Comparison of ENCODE assay signal across 8 cellular contexts in the genomic region with DNA sequence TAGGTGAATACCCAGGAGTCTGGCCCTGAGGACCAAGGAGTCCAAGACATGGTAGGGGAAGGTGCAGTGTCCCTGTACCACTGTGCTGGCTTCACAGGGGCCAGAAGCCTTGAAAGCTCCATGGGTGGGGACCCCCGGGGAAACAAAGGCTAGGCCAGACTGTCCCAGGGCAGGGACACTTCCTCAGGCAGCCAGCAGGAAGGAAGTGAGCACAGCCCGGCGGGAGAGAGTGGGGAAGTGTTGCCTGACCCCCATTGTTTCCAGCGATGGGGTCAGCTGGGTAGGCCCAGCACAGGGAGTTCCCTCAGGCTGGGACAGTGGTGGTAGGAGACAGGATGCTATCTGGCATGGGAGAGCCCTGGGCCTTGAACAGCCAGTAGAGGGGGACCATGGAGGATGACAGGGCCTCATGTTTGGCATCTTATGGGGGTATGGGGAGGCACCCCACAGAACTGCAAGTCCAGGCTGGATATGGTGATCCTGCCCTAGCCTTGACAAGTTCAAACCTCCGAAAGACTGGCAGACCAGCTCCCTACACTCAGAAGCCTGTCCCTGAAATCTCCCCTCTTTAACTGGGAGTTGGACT. TPM values are rescaled to one million over a fixed set of nuclear protein-coding genes. Genes with fewer than 3 reads are reported as not detected.
A peak's percentile ranks its signal among the peaks of the same experiment; 100 is the strongest.
DNase-seq lines count a peak whose midpoint lies in the region; ATAC-seq and TF ChIP-seq lines count a peak whose summit lies in the region.

No MANE protein-coding gene starts in this region.

- H3K27me3 Mint-ChIP-seq in activated CD4-positive, alpha-beta T cell treated with anti-CD3 and anti-CD28 coated beads, Interleukin-2, amount 10 ng/mL, durations not matched to agents 7 days and 5 days: no peaks in the 10 kb centered on the region
- H3K27me3 Mint-ChIP-seq in effector memory CD8-positive, alpha-beta T cell: no peaks in the 10 kb centered on the region

- H3K27ac ChIP-seq in muscle layer of colon (ENCODE audit: low read depth, low read length) (peak overlapping the region; percentile 38), transverse colon (peak overlapping the region; percentile 92 to 94 (median 92))

- DNase-seq in activated CD4-positive, alpha-beta T cell treated with anti-CD3 and anti-CD28 coated beads, Interleukin-2, amount 10 ng/mL, durations not matched to agents 7 days and 5 days: peak; percentile 5
- DNase-seq in activated CD4-positive, alpha-beta T cell treated with anti-CD3 and anti-CD28 coated beads for 48 hours: no peak
- DNase-seq in effector memory CD8-positive, alpha-beta T cell: no peak
- DNase-seq in transverse colon (no peak), NCI-H510A (lab: John Stamatoyannopoulos, UW) (no peak)

- no peak overlapping the region for H3K4me3 Mint-ChIP-seq in activated CD4-positive, alpha-beta T cell treated with anti-CD3 and anti-CD28 coated beads, Interleukin-2, amount 10 ng/mL, durations not matched to agents 7 days and 5 days
- no peak overlapping the region for H3K4me3 Mint-ChIP-seq in effector memory CD8-positive, alpha-beta T cell

- peaks cover 52% of the 10 kb centered on the region for H3K4me1 ChIP-seq in muscle layer of colon (ENCODE audit: insufficient read depth, low read length)
- peaks cover 18 to 60% (median 49%) of the 10 kb centered on the region in 4 donors for H3K4me1 ChIP-seq in transverse colon

- intact Hi-C loops in transverse colon (cut with DNase I; ENCODE audit: low total_unique reads): no loop called here

- H3K27me3 ChIP-seq in muscle layer of colon (ENCODE audit: control insufficient read depth in 1 of 2, insufficient read depth in 2 of 2, low read length in 2 of 2) (no peaks in the 10 kb centered on the region), transverse colon (no peaks in the 10 kb centered on the region)

- in situ Hi-C loops in transverse colon (cut with MboI; ENCODE audit: low pct_ligation_motif_present in 1 of 4, low pct_unique_long_range_greater_than_20kb in 1 of 4, low sequenced_read_pairs in 3 of 4): no loop called here

- WGBS in transverse colon (ENCODE audit: low coverage in 1 of 2), 2 donors: 33 to 67% methylated on average over 1 to 5 of the region's 5 CpGs

- H3K27ac Mint-ChIP-seq in activated CD4-positive, alpha-beta T cell treated with anti-CD3 and anti-CD28 coated beads, Interleukin-2, amount 10 ng/mL, durations not matched to agents 7 days and 5 days: peak overlapping the region; percentile 50
- H3K27ac Mint-ChIP-seq in effector memory CD8-positive, alpha-beta T cell: peak overlapping the region; percentile 41 to 76

- no peak overlapping the region for H3K9ac ChIP-seq in muscle layer of colon (ENCODE audit: low read length)

- H3K4me3 ChIP-seq in muscle layer of colon (ENCODE audit: low read depth in 1 of 2, low read length in 2 of 2) (no peak overlapping the region), transverse colon (no peak overlapping the region)

- peaks cover 43% of the 10 kb centered on the region for H3K4me1 Mint-ChIP-seq in activated CD4-positive, alpha-beta T cell treated with anti-CD3 and anti-CD28 coated beads, Interleukin-2, amount 10 ng/mL, durations not matched to agents 7 days and 5 days
- H3K4me1 Mint-ChIP-seq in effector memory CD8-positive, alpha-beta T cell (ENCODE audit: low read depth in 2 of 2): peaks cover 29 to 36% of the 10 kb centered on the region in 2 donors

- H3K9me3 ChIP-seq in muscle layer of colon (ENCODE audit: low read length) (no peaks in the 10 kb centered on the region), transverse colon (no peaks in the 10 kb centered on the region)

- CTCF ChIA-PET in activated CD4-positive, alpha-beta T cell treated with anti-CD3 and anti-CD28 coated beads, Interleukin-2, amount 10 ng/mL, durations not matched to agents 7 days and 5 days (lab: Charles Lee): interaction anchor here (0.6 to 4.2 kb wide), 11 partner anchors 8 to 95 kb away, joined by 3 to 52 read pairs (median 4); a partner anchor contains a TSS

- no peaks in the 10 kb centered on the region for H3K9me3 Mint-ChIP-seq in activated CD4-positive, alpha-beta T cell treated with anti-CD3 and anti-CD28 coated beads, Interleukin-2, amount 10 ng/mL, durations not matched to agents 7 days and 5 days
- H3K9me3 Mint-ChIP-seq in effector memory CD8-positive, alpha-beta T cell: no peaks in the 10 kb centered on the region

- H3K36me3 Mint-ChIP-seq in activated CD4-positive, alpha-beta T cell treated with anti-CD3 and anti-CD28 coated beads, Interleukin-2, amount 10 ng/mL, durations not matched to agents 7 days and 5 days (ENCODE audit: low read depth): peaks cover 4% of the 10 kb centered on the region
- H3K36me3 Mint-ChIP-seq in effector memory CD8-positive, alpha-beta T cell (ENCODE audit: insufficient read depth): peaks cover 12% of the 10 kb centered on the region

- H3K36me3 ChIP-seq in muscle layer of colon (ENCODE audit: insufficient read depth, low read length) (peaks cover 19% of the 10 kb centered on the region), transverse colon (no peaks in the 10 kb centered on the region)

- no peak for TF ChIP-seq CTCF in transverse colon (IDR thresholded peaks at IDR 0.05)

- POLR2A ChIA-PET in activated CD4-positive, alpha-beta T cell treated with anti-CD3 and anti-CD28 coated beads, Interleukin-2, amount 10 ng/mL, durations not matched to agents 7 days and 5 days (lab: Charles Lee): interaction anchor here (0.6 kb wide), 1 partner anchor 99 kb away, joined by 4 read pairs; no protein-coding TSS in a partner anchor

- TF ChIP-seq EP300 in transverse colon (IDR thresholded peaks at IDR 0.05; ENCODE audit: low read depth): no peak

- ATAC-seq in effector memory CD8-positive, alpha-beta T cell (replicated peaks): no peak
- ATAC-seq in HG03342 (IDR thresholded peaks at IDR 0.05; ENCODE audit: unreplicated experiment): no peak
- ATAC-seq in GM18498 (IDR thresholded peaks at IDR 0.05; ENCODE audit: unreplicated experiment): no peak

- no peak for TF ChIP-seq POLR2A in transverse colon (IDR thresholded peaks at IDR 0.05)

RNA-seq across cellular contexts. Expression of a gene that starts 1.2 kb away (rescaled TPM):
- total RNA-seq in activated CD4-positive, alpha-beta T cell treated with anti-CD3 and anti-CD28 coated beads, Interleukin-2, amount 10 ng/mL, durations not matched to agents 7 days and 5 days: 1 to 10 TPM; 4.3 to 5.7 TPM
- total RNA-seq in transverse colon: 10 to 100 TPM; 18.7 to 51.1 (median 32.0) TPM

RNA-seq across cellular contexts. Expression of a gene that starts 4.3 kb away (rescaled TPM):
- total RNA-seq in activated CD4-positive, alpha-beta T cell treated with anti-CD3 and anti-CD28 coated beads, Interleukin-2, amount 10 ng/mL, durations not matched to agents 7 days and 5 days: 10 to 100 TPM; 16.1 to 17.7 TPM
- total RNA-seq in transverse colon: 10 to 100 TPM in 3 of 4 donors, 1 to 10 TPM in 1; 7.9 to 39.6 (median 28.0) TPM

RNA-seq across cellular contexts. Expression of a gene that starts 16.9 kb away (rescaled TPM):
- 100 to 1,000 TPM in 1 of 2 experiments, 10 to 100 TPM in 1; 88.3 to 122 TPM for total RNA-seq in activated CD4-positive, alpha-beta T cell treated with anti-CD3 and anti-CD28 coated beads, Interleukin-2, amount 10 ng/mL, durations not matched to agents 7 days and 5 days
- 10 to 100 TPM in 3 of 4 donors, 1 to 10 TPM in 1; 9.8 to 29.2 (median 21.7) TPM for total RNA-seq in transverse colon

RNA-seq across cellular contexts. Expression of a gene that starts 20.3 kb away (rescaled TPM):
- under 1 TPM in 1 of 2 experiments, not detected in 1; 0.07 TPM for total RNA-seq in activated CD4-positive, alpha-beta T cell treated with anti-CD3 and anti-CD28 coated beads, Interleukin-2, amount 10 ng/mL, durations not matched to agents 7 days and 5 days
- total RNA-seq in transverse colon: 10 to 100 TPM in 1 of 4 donors, 1 to 10 TPM in 3; 1.8 to 13.8 (median 3.8) TPM

RNA-seq across cellular contexts. Expression of a gene that starts 21.8 kb away (rescaled TPM):
- total RNA-seq in activated CD4-positive, alpha-beta T cell treated with anti-CD3 and anti-CD28 coated beads, Interleukin-2, amount 10 ng/mL, durations not matched to agents 7 days and 5 days: 1 to 10 TPM; 3.5 to 3.6 TPM
- not detected for total RNA-seq in transverse colon
